ENCODE assay signal across 19 cellular contexts in the genomic region with DNA sequence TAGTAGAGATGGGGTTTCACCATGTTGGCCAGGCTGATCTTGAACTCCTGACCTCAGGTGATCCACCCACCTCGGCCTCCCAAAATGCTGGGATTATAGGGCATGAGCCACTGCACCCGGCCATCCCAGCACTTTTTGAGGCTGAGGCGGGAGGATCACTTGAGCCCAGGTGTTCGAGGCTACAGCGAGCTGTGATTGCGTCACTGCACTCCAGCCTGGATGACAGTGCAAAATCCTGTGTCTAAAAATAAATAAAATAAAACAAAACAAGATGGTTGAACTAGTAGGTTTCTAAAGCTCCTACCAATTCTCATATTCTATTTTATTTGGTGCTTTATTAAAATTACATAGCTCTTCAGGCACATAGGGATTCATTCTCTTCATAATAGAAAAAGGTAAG.
DNase-seq lines count a peak whose midpoint lies in the region; FAIRE-seq and TF ChIP-seq lines count a peak whose summit lies in the region.
"Had no signal": no experiment of that assay in that cellular context is flagged by ENCODE, and none has a peak within 500 bp of the region (broad histone marks: within the 10 kb centered on the region; RNA-seq: fewer than 3 reads in every experiment).

No MANE protein-coding gene starts in this region.

- H3K23me2 ChIP-seq in H1 (ENCODE audit: low read depth, low read length): peaks cover 1% of the 10 kb centered on the region; the same call in 1 of the 2 replicates

- DNase-seq in H4 (ENCODE audit: low spot score): peak; percentile 46
- DNase-seq in MV-4-11 (lab: John Stamatoyannopoulos, UW): peak; percentile 2
- no peak for DNase-seq in H1 (ENCODE audit: low read depth in 1 of 2, low spot score in 2 of 2)
- DNase-seq in stimulated activated CD4-positive, alpha-beta T cell treated with anti-CD3 and anti-CD28 coated beads, Interleukin-1b, Interleukin-23, amount 100 ng/mL, for 48 hours: no peak
- DNase-seq in SHP77 treated with DMSO at 0.1 percent for 48 hours (lab: John Stamatoyannopoulos, UW): no peak
- no peak for DNase-seq in NOMO-1 treated with dmso at 0.1 percent for 144 hours (lab: John Stamatoyannopoulos, UW; ENCODE audit: unreplicated experiment)
- DNase-seq: Caco-2; CD4-positive, CD25-positive, alpha-beta regulatory T cell; CD8-positive, alpha-beta T cell; DMS153; DND-41; GM23248; HFFc6 had no signal

- H3K23ac ChIP-seq in H1 (ENCODE audit: insufficient read length): no peak overlapping the region

- no peak overlapping the region for H3K18ac ChIP-seq in H1 (ENCODE audit: extremely low read depth, low read length)

- no peak overlapping the region for H3K27ac ChIP-seq in H1 (ENCODE audit: low read depth, low read length)
- H3K27ac ChIP-seq: BLaER1, C4-2B, GM23248 had no signal

- TF ChIP-seq POLR2A in H1 (IDR thresholded peaks at IDR 0.05; ENCODE audit: control extremely low read depth in 1 of 2, low read depth in 2 of 2, low read length in 2 of 2): no peak

- 100% methylated on average over 6 of the region's 6 CpGs; no CpG with 5 or more reads in 1 of the 2 experiments for WGBS in H1 (ENCODE audit: extremely low coverage in 1 of 2, insufficient coverage in 1 of 2, insufficient read length in 1 of 2, insufficient replicate concordance in 2 of 2, low coverage in 1 of 2, low lambda C conversion rate in 2 of 2, missing lambda C conversion rate in 1 of 2), 2 experiments

- H4K5ac ChIP-seq in H1 (ENCODE audit: insufficient read length, low read depth, low read length): no peak overlapping the region

- H2AFZ ChIP-seq in H1 (ENCODE audit: low read length): no peak overlapping the region
- H2AFZ ChIP-seq: GM23248 had no signal

- H2BK15ac ChIP-seq in H1 (ENCODE audit: low read length): no peak overlapping the region

- no peak overlapping the region for H2BK5ac ChIP-seq in H1 (ENCODE audit: low read depth, low read length)

- H3K79me2 ChIP-seq in H1 (ENCODE audit: control insufficient read depth in 1 of 2, insufficient read depth in 2 of 2, low read length in 2 of 2): no peaks in the 10 kb centered on the region

- H3K4me2 ChIP-seq in H1 (ENCODE audit: insufficient read depth in 1 of 2, low read depth in 2 of 2, low read length in 2 of 2): no peak overlapping the region
- H3K4me2 ChIP-seq: BLaER1 had no signal

- no peak overlapping the region for H2BK20ac ChIP-seq in H1 (ENCODE audit: low read length)

- H2BK120ac ChIP-seq in H1 (replicated peaks; ENCODE audit: low read depth, low read length): no peak overlapping the region

- TF ChIP-seq RAD21 in H1 (IDR thresholded peaks at IDR 0.05 in 1 of 2, conservative IDR thresholded peaks at IDR 0.05 in 1 of 2; ENCODE audit: low read depth in 2 of 2, low read length in 2 of 2): no peak

- H4K20me1 ChIP-seq in H1 (replicated peaks in 1 of 2; ENCODE audit: control insufficient read depth in 1 of 2, insufficient read depth in 2 of 2, low read length in 2 of 2): no peaks in the 10 kb centered on the region
- H4K20me1 ChIP-seq: BLaER1 had no signal

- no peaks in the 10 kb centered on the region for H3K36me3 ChIP-seq in H1 (ENCODE audit: control insufficient read depth in 2 of 4, insufficient read depth in 4 of 4, low read length in 3 of 4)
- H3K36me3 ChIP-seq: BLaER1, HAP-1 had no signal

- no peak overlapping the region for H3K9ac ChIP-seq in H1 (replicated peaks in 1 of 4; ENCODE audit: extremely low read depth in 1 of 4, low read depth in 3 of 4, low read length in 3 of 4)
- H3K9ac ChIP-seq: BLaER1, GM23248 had no signal

- H2AK5ac ChIP-seq in H1 (ENCODE audit: low read depth, low read length): no peak overlapping the region

- TF ChIP-seq EP300 in H1 (IDR thresholded peaks at IDR 0.05; ENCODE audit: borderline replicate concordance in 1 of 2, low read depth in 2 of 2, low read length in 2 of 2): no peak

- H3K4me1 ChIP-seq in H1 (replicated peaks in 1 of 4; ENCODE audit: control insufficient read depth in 3 of 4, insufficient read depth in 4 of 4, low read length in 3 of 4): no peaks in the 10 kb centered on the region
- H3K4me1 ChIP-seq: BLaER1, Caco-2, HAP-1 had no signal

- no peak overlapping the region for H3K4ac ChIP-seq in H1 (replicated peaks; ENCODE audit: insufficient read length, low read depth, low read length)

- TF ChIP-seq CTCF in H1 (IDR thresholded peaks at IDR 0.05; ENCODE audit: control extremely low read depth in 1 of 3, insufficient read depth in 1 of 3, low read depth in 1 of 3, low read length in 3 of 3): no peak

- H3K14ac ChIP-seq in H1 (ENCODE audit: insufficient read length): no peak overlapping the region

- no peak overlapping the region for H2BK12ac ChIP-seq in H1 (ENCODE audit: low read depth, low read length)

- H3K56ac ChIP-seq in H1 (replicated peaks; ENCODE audit: insufficient read length, low read depth, low read length): no peak overlapping the region

- no peak overlapping the region for H4K8ac ChIP-seq in H1 (ENCODE audit: extremely low read depth, insufficient read depth, low read length)

- no peak for FAIRE-seq in H1 (lab: Jason Lieb, UNC)
- FAIRE-seq: G401.6, GM12892, H54 had no signal

- POLR2A ChIA-PET in H1 (lab: Charles Lee; ENCODE audit: partially characterized antibody): no interaction called here

- H3K9me3 ChIP-seq in H1 (ENCODE audit: insufficient read depth in 2 of 2, low read depth in 1 of 2, low read length in 1 of 2): peaks cover 0 to 5% of the 10 kb centered on the region in 2 experiments; a peak in 1 of 4 replicates
- H3K9me3 ChIP-seq: BLaER1, Caco-2, HAP-1 had no signal

- no peaks in the 10 kb centered on the region for H3K79me1 ChIP-seq in H1 (ENCODE audit: low read depth, low read length)

- no peaks in the 10 kb centered on the region for H3K27me3 ChIP-seq in H1 (replicated peaks in 1 of 4; ENCODE audit: control insufficient read depth in 3 of 4, extremely low read depth in 1 of 4, insufficient read depth in 3 of 4, low read length in 3 of 4)
- H3K27me3 ChIP-seq: BLaER1 had no signal

- H4K91ac ChIP-seq in H1 (replicated peaks; ENCODE audit: insufficient read length, low read length): no peak overlapping the region

- H3K4me3 ChIP-seq in H1 (ENCODE audit: extremely low read depth in 1 of 4, insufficient read depth in 2 of 4, low read depth in 3 of 4, low read length in 4 of 4): no peak overlapping the region
- H3K4me3 ChIP-seq: BLaER1, GM23248, HAP-1 had no signal

- CTCF ChIA-PET in H1 (lab: Charles Lee; ENCODE audit: partially characterized antibody): no interaction called here

TF ChIP-seq in H1, 55 proteins besides CTCF, POLR2A, EP300 and RAD21:
- TF ChIP-seq SAP30 (IDR thresholded peaks at IDR 0.05; ENCODE audit: insufficient read depth, insufficient replicate concordance, low read length): no peak
- TF ChIP-seq MAFK (IDR thresholded peaks at IDR 0.05; ENCODE audit: low read depth, low read length): no peak
- TF ChIP-seq YY1 (IDR thresholded peaks at IDR 0.05; ENCODE audit: low read depth, low read length): no peak
- no peak for TF ChIP-seq NRF1 (IDR thresholded peaks at IDR 0.05; ENCODE audit: low read depth, low read length)
- no peak for TF ChIP-seq RXRA (IDR thresholded peaks at IDR 0.05; ENCODE audit: insufficient read depth, low read depth, low read length)
- peak; percentile 20; the same call in 1 of the 2 replicates for TF ChIP-seq CEBPB (IDR thresholded peaks at IDR 0.05; ENCODE audit: low read depth, low read length)

Comparison
In these comparisons a context has a peak if more than half of its experiments do, and no peak if none do; other contexts are left out.
1. DNase-seq: peak in H4 (single experiment) and MV-4-11 (single experiment); none in H1 (0 of 2), stimulated activated CD4-positive, alpha-beta T cell treated with anti-CD3 and anti-CD28 coated beads, Interleukin-1b, Interleukin-23, amount 100 ng/mL, for 48 hours (single experiment), SHP77 treated with DMSO at 0.1 percent for 48 hours (single experiment) and NOMO-1 treated with dmso at 0.1 percent for 144 hours (single experiment).